Comparison of ENCODE assay signal across 10 cellular contexts in genomic region chrX:100635989-100636320, GRCh38. TPM values are rescaled to one million over a fixed set of nuclear protein-coding genes. Genes with fewer than 3 reads are reported as not detected.
DNase-seq lines count a peak whose midpoint lies in the region; ATAC-seq and TF ChIP-seq lines count a peak whose summit lies in the region.
"Had no signal": no experiment of that assay in that cellular context is flagged by ENCODE, and none has a peak within 500 bp of the region (broad histone marks: within the 10 kb centered on the region; RNA-seq: fewer than 3 reads in every experiment).

No MANE protein-coding gene starts in this region.

- H3K4me3 Mint-ChIP-seq in CD4-positive, CD25-positive, alpha-beta regulatory T cell: peak overlapping the region in 3 of 4 donors; percentile 63 to 90 (median 89)

- no peak overlapping the region for H2BK15ac ChIP-seq in neuronal stem cell (ENCODE audit: low read length)

- H3K9me3 ChIP-seq in CD4-positive, CD25-positive, alpha-beta regulatory T cell (ENCODE audit: control insufficient read depth in 2 of 2, low read length in 2 of 2): no peaks in the 10 kb centered on the region
- no peaks in the 10 kb centered on the region for H3K9me3 ChIP-seq in fibroblast of lung (ENCODE audit: control insufficient read depth, insufficient read depth, low read depth, low read length)
- no peaks in the 10 kb centered on the region for H3K9me3 ChIP-seq in neuronal stem cell (replicated peaks in 1 of 2; ENCODE audit: control insufficient read depth in 2 of 2, insufficient read depth in 1 of 2, low read depth in 1 of 2, low read length in 2 of 2)

- peaks cover 0 to 4% (median 0%) of the 10 kb centered on the region in 7 donors for H3K9me3 Mint-ChIP-seq in CD4-positive, CD25-positive, alpha-beta regulatory T cell
- H3K9me3 Mint-ChIP-seq: activated CD4-positive, alpha-beta T cell treated with anti-CD3 and anti-CD28 coated beads, Interleukin-2, amount 10 ng/mL, durations not matched to agents 24 days and 14 days had no signal

- H2AFZ ChIP-seq in fibroblast of lung (ENCODE audit: low read length) (peak overlapping the region; percentile 1), neuronal stem cell (ENCODE audit: low read length) (peak overlapping the region; percentile 93)

- no peaks in the 10 kb centered on the region for H3K36me3 Mint-ChIP-seq in CD4-positive, CD25-positive, alpha-beta regulatory T cell
- H3K36me3 Mint-ChIP-seq: IgD-negative memory B cell had no signal

- no peaks in the 10 kb centered on the region for H3K36me3 ChIP-seq in CD4-positive, CD25-positive, alpha-beta regulatory T cell (ENCODE audit: control insufficient read depth, insufficient read depth, low read length)
- H3K36me3 ChIP-seq in fibroblast of lung (ENCODE audit: control insufficient read depth, insufficient read depth, low read length) (no peaks in the 10 kb centered on the region), neuronal stem cell (replicated peaks in 1 of 2; ENCODE audit: control insufficient read depth in 2 of 2, insufficient read depth in 2 of 2, low read length in 2 of 2) (peaks cover 3 to 32% of the 10 kb centered on the region in 2 donors)

- H4K91ac ChIP-seq in neuronal stem cell (ENCODE audit: low read depth, low read length, poor library complexity): no peak overlapping the region

- H2BK5ac ChIP-seq in neuronal stem cell (ENCODE audit: low read length): no peak overlapping the region

- CTCF ChIA-PET in RWPE1 (lab: Yijun Ruan, JAX): interaction anchor here (0.6 to 1.6 kb wide), 6 partner anchors 8 to 37 kb away, joined by 3 to 5 read pairs (median 3); no protein-coding TSS in a partner anchor

- H4K8ac ChIP-seq in neuronal stem cell (ENCODE audit: low read depth, low read length): no peak overlapping the region

- H3K9ac ChIP-seq in fibroblast of lung (ENCODE audit: insufficient read depth, low read length) (no peak overlapping the region), neuronal stem cell (ENCODE audit: low read depth, low read length, poor library complexity) (peak overlapping the region; percentile 90)

- H3K27ac Mint-ChIP-seq in CD4-positive, CD25-positive, alpha-beta regulatory T cell: no peak overlapping the region
- H3K27ac Mint-ChIP-seq: IgD-negative memory B cell had no signal

- H3K27ac ChIP-seq in CD4-positive, CD25-positive, alpha-beta regulatory T cell (ENCODE audit: insufficient read depth, low read length, poor library complexity, severe bottlenecking): no peak overlapping the region
- H3K27ac ChIP-seq in RWPE1 (peak overlapping the region; percentile 30; the same call in 1 of the 2 replicates), fibroblast of lung (ENCODE audit: insufficient read depth, low read length) (peak overlapping the region; percentile 67), neuronal stem cell (replicated peaks; ENCODE audit: low read length) (no peak overlapping the region)

- H3K4me2 ChIP-seq in fibroblast of lung (ENCODE audit: extremely low read depth, insufficient read depth, low read length) (peak overlapping the region; percentile 78), neuronal stem cell (ENCODE audit: insufficient read depth, low read length, poor library complexity, severe bottlenecking) (peak overlapping the region; percentile 49)

- no CpG with 5 or more reads among the region's 8 CpGs for WGBS in neuronal stem cell (ENCODE audit: extremely low coverage in 2 of 2, insufficient read length in 2 of 2, insufficient replicate concordance in 1 of 2), 2 donors

- no peak for ATAC-seq in CD4-positive, CD25-positive, alpha-beta regulatory T cell (ENCODE audit: low read depth in 2 of 2)
- no peak for ATAC-seq in GM21367 (IDR thresholded peaks at IDR 0.05; ENCODE audit: unreplicated experiment)
- no peak for ATAC-seq in GM21723 (IDR thresholded peaks at IDR 0.05; ENCODE audit: unreplicated experiment)

- H3K4me1 ChIP-seq in CD4-positive, CD25-positive, alpha-beta regulatory T cell (ENCODE audit: control insufficient read depth, insufficient read depth, low read length, poor library complexity, severe bottlenecking): no peaks in the 10 kb centered on the region
- H3K4me1 ChIP-seq in fibroblast of lung (ENCODE audit: control insufficient read depth, extremely low read depth, insufficient read depth, low read length) (no peaks in the 10 kb centered on the region), neuronal stem cell (ENCODE audit: control insufficient read depth in 2 of 2, insufficient read depth in 1 of 2, low read depth in 1 of 2, low read length in 2 of 2) (no peaks in the 10 kb centered on the region)

- H3K79me2 ChIP-seq in fibroblast of lung (ENCODE audit: control insufficient read depth, insufficient read depth, low read length): no peaks in the 10 kb centered on the region

- H3K18ac ChIP-seq in neuronal stem cell (ENCODE audit: low read length): peak overlapping the region; percentile 93

- H3K14ac ChIP-seq in neuronal stem cell (ENCODE audit: low read length): peak overlapping the region; percentile 8

- H3K4me1 Mint-ChIP-seq in CD4-positive, CD25-positive, alpha-beta regulatory T cell: peaks cover 0 to 13% (median 0%) of the 10 kb centered on the region in 4 donors

- POLR2A ChIA-PET in RWPE1 (lab: Yijun Ruan, JAX; ENCODE audit: low non-redundant PET): no interaction called here

- peak overlapping the region; percentile 55 for H3K23ac ChIP-seq in neuronal stem cell (ENCODE audit: low read depth, low read length, poor library complexity)

- H3K27me3 ChIP-seq in CD4-positive, CD25-positive, alpha-beta regulatory T cell (ENCODE audit: control insufficient read depth, insufficient read depth, low read length): no peaks in the 10 kb centered on the region
- no peaks in the 10 kb centered on the region for H3K27me3 ChIP-seq in fibroblast of lung (ENCODE audit: control insufficient read depth, insufficient read depth, low read length)
- H3K27me3 ChIP-seq in neuronal stem cell (ENCODE audit: control insufficient read depth in 3 of 3, insufficient read depth in 3 of 3, low read depth in 1 of 3, low read length in 3 of 3): peaks cover 0 to 7% (median 0%) of the 10 kb centered on the region in 3 experiments

- no peak overlapping the region for H2AK5ac ChIP-seq in neuronal stem cell (ENCODE audit: low read depth, low read length)

- H2BK12ac ChIP-seq in neuronal stem cell (ENCODE audit: low read length): no peak overlapping the region

- no peaks in the 10 kb centered on the region for H4K20me1 ChIP-seq in fibroblast of lung (ENCODE audit: control insufficient read depth, extremely low read depth, insufficient read depth, low read length)

- no peaks in the 10 kb centered on the region for H3K79me1 ChIP-seq in neuronal stem cell (ENCODE audit: low read depth, low read length)

- no peak overlapping the region for H2BK120ac ChIP-seq in neuronal stem cell (ENCODE audit: low read depth, low read length)

- DNase-seq in CD4-positive, CD25-positive, alpha-beta regulatory T cell: no peak
- DNase-seq in RWPE1 (ENCODE audit: low spot score): no peak
- DNase-seq in fibroblast of lung (ENCODE audit: low read depth in 2 of 2): no peak
- no peak for DNase-seq in neuronal stem cell (ENCODE audit: low spot score)
- no peak for DNase-seq in COLO829 (ENCODE audit: low spot score)
- DNase-seq in EL: no peak

- H3K27me3 Mint-ChIP-seq in CD4-positive, CD25-positive, alpha-beta regulatory T cell: peaks cover 14% of the 10 kb centered on the region

- TF ChIP-seq CTCF in RWPE1 (conservative IDR thresholded peaks at IDR 0.05; ENCODE audit: low read depth): no peak
- no peak for TF ChIP-seq CTCF in fibroblast of lung (conservative IDR thresholded peaks at IDR 0.05 in 1 of 2, IDR thresholded peaks at IDR 0.05 in 1 of 2; ENCODE audit: low read depth in 1 of 2, low read length in 2 of 2)

- no peak overlapping the region for H3K4ac ChIP-seq in neuronal stem cell (ENCODE audit: low read length)

- H3K4me3 ChIP-seq in CD4-positive, CD25-positive, alpha-beta regulatory T cell (ENCODE audit: low read depth, low read length): no peak overlapping the region
- H3K4me3 ChIP-seq in fibroblast of lung (replicated peaks in 1 of 4; ENCODE audit: control extremely low read depth in 1 of 4, insufficient read depth in 1 of 4, low read depth in 3 of 4, low read length in 4 of 4) (peak overlapping the region; percentile 55 to 79 (median 64)), neuronal stem cell (ENCODE audit: low read length in 2 of 2) (peak overlapping the region; percentile 78 to 91)

RNA-seq across cellular contexts. Expression of gene TSPAN6, which starts 0.7 kb away (rescaled TPM):
- 0.17 TPM for total RNA-seq in CD4-positive, CD25-positive, alpha-beta regulatory T cell
- polyA plus RNA-seq in CD4-positive, CD25-positive, alpha-beta regulatory T cell: 1 to 10 TPM in 2 of 4 donors, under 1 TPM in 2; 0.41 to 4.2 (median 1.8) TPM
- 29.2 and 35.4 TPM in 2 replicates for total RNA-seq in fibroblast of lung
- 24.9 and 34.1 TPM in 2 replicates for polyA plus RNA-seq in fibroblast of lung
- 18.9 and 22.1 TPM in 2 replicates for polyA plus RNA-seq in fibroblast of lung (2012)
- 4.4 and 5.2 TPM in 2 replicates for polyA minus RNA-seq in fibroblast of lung (ENCODE audit: low replicate concordance)
- polyA plus RNA-seq in neuronal stem cell (2013, experiment 1 of 2): 80.2 TPM
- 81.7 TPM for polyA plus RNA-seq in neuronal stem cell (2013, experiment 2 of 2)
- total RNA-seq: activated CD4-positive, alpha-beta T cell treated with anti-CD3 and anti-CD28 coated beads, Interleukin-2, amount 10 ng/mL, durations not matched to agents 24 days and 14 days had no signal

RNA-seq across cellular contexts. Expression of gene SRPX2, which starts 8.0 kb away (rescaled TPM):
- total RNA-seq in CD4-positive, CD25-positive, alpha-beta regulatory T cell: not detected
- not detected for polyA plus RNA-seq in CD4-positive, CD25-positive, alpha-beta regulatory T cell
- 13.4 and 18.2 TPM in 2 replicates for total RNA-seq in fibroblast of lung
- 41.1 and 77.6 TPM in 2 replicates for polyA plus RNA-seq in fibroblast of lung
- 35.7 and 69.7 TPM in 2 replicates for polyA plus RNA-seq in fibroblast of lung (2012)
- 47.3 and 76.4 TPM in 2 replicates for polyA minus RNA-seq in fibroblast of lung (ENCODE audit: low replicate concordance)
- not detected for polyA plus RNA-seq in neuronal stem cell (2013, experiment 1 of 2)
- polyA plus RNA-seq in neuronal stem cell (2013, experiment 2 of 2): not detected
- total RNA-seq: activated CD4-positive, alpha-beta T cell treated with anti-CD3 and anti-CD28 coated beads, Interleukin-2, amount 10 ng/mL, durations not matched to agents 24 days and 14 days had no signal
- polyA plus RNA-seq: IgD-negative memory B cell had no signal

RNA-seq across cellular contexts. Expression of gene TNMD, which starts 51.2 kb away (rescaled TPM):
- not detected for total RNA-seq in CD4-positive, CD25-positive, alpha-beta regulatory T cell
- polyA plus RNA-seq in CD4-positive, CD25-positive, alpha-beta regulatory T cell: not detected
- total RNA-seq in fibroblast of lung: not detected in 2 replicates
- polyA plus RNA-seq in fibroblast of lung: not detected in 2 replicates
- polyA plus RNA-seq in fibroblast of lung (2012): not detected in 2 replicates
- not detected in 2 replicates for polyA minus RNA-seq in fibroblast of lung (ENCODE audit: low replicate concordance)
- polyA plus RNA-seq in neuronal stem cell (2013, experiment 1 of 2): not detected
- polyA plus RNA-seq in neuronal stem cell (2013, experiment 2 of 2): not detected
- total RNA-seq: activated CD4-positive, alpha-beta T cell treated with anti-CD3 and anti-CD28 coated beads, Interleukin-2, amount 10 ng/mL, durations not matched to agents 24 days and 14 days had no signal
- polyA plus RNA-seq: IgD-negative memory B cell had no signal

Comparison
In these comparisons a context has a peak if more than half of its experiments do, and no peak if none do; other contexts are left out.
1. H3K27ac ChIP-seq: peak in RWPE1 (single experiment) and fibroblast of lung (single experiment); none in CD4-positive, CD25-positive, alpha-beta regulatory T cell (single experiment) and neuronal stem cell (single experiment).
2. RNA of gene TSPAN6, which starts 0.7 kb away (total RNA-seq): 29.2 to 35.4 TPM in fibroblast of lung; 0.17 TPM in CD4-positive, CD25-positive, alpha-beta regulatory T cell (single experiment); every median in the first group is over 10 times any median in the second.
3. RNA of gene SRPX2, which starts 8.0 kb away (total RNA-seq): 13.4 to 18.2 TPM in fibroblast of lung; not detected in CD4-positive, CD25-positive, alpha-beta regulatory T cell (single experiment); every median in the first group is over 10 times any median in the second.